In the genomic region with DNA sequence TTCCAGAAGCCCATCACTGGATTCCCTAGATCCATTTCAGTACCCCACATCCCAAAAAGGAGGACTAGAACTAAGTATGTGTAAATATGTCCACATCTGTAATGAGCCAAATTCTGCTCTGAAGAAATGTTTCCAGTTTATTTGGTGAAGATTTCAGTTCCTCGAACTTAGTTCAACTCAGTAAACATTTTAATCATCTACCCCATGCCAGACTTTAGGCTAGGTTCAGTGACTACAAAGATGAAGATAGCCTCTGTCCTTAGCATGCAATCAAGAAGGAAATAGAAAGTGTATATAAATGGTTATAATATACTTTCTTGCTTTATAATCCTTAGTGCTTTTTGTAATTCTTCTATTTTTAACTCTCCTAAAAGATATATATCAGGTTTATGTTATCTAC, we compare ENCODE assay signal across 10 cellular contexts. TPM values are rescaled to one million over a fixed set of nuclear protein-coding genes. Genes with fewer than 3 reads are reported as not detected.
DNase-seq lines count a peak whose midpoint lies in the region; ATAC-seq and TF ChIP-seq lines count a peak whose summit lies in the region.
"Had no signal": no experiment of that assay in that cellular context is flagged by ENCODE, and none has a peak within 500 bp of the region (broad histone marks: within the 10 kb centered on the region; RNA-seq: fewer than 3 reads in every experiment).

No MANE protein-coding gene starts in this region.

- peaks cover 9% of the 10 kb centered on the region for H3K79me2 ChIP-seq in parathyroid adenoma

- ATAC-seq in gastroesophageal sphincter (no peak), upper lobe of left lung (ENCODE audit: low FRiP score in 2 of 2) (no peak), HG02884 (IDR thresholded peaks at IDR 0.05; ENCODE audit: unreplicated experiment) (no peak)
- ATAC-seq: naive thymus-derived CD8-positive, alpha-beta T cell; WTC11 had no signal

- TF ChIP-seq EP300 in gastroesophageal sphincter (IDR thresholded peaks at IDR 0.05) (no peak), upper lobe of left lung (IDR thresholded peaks at IDR 0.05) (no peak)

- peak overlapping the region; percentile 23 for H3K4me2 ChIP-seq in parathyroid adenoma (ENCODE audit: low read length)

- no peak overlapping the region for H2AFZ ChIP-seq in parathyroid adenoma

- H3K9ac ChIP-seq in adipocyte (ENCODE audit: low read length) (peak overlapping the region; percentile 67), parathyroid adenoma (no peak overlapping the region)

- peaks cover 37% of the 10 kb centered on the region for H3K4me1 ChIP-seq in adipocyte (ENCODE audit: control insufficient read depth, insufficient read depth, low read length)
- H3K4me1 ChIP-seq in gastroesophageal sphincter: peaks cover 30 to 90% (median 30%) of the 10 kb centered on the region in 3 donors
- peaks cover 11% of the 10 kb centered on the region for H3K4me1 ChIP-seq in parathyroid adenoma
- peaks cover 24 to 40% (median 27%) of the 10 kb centered on the region in 4 donors for H3K4me1 ChIP-seq in upper lobe of left lung

- peak overlapping the region; percentile 45 for H3K4me3 ChIP-seq in adipocyte (ENCODE audit: low read length)
- no peak overlapping the region for H3K4me3 ChIP-seq in gastroesophageal sphincter
- no peak overlapping the region for H3K4me3 ChIP-seq in parathyroid adenoma (ENCODE audit: low read depth, low read length)
- no peak overlapping the region for H3K4me3 ChIP-seq in upper lobe of left lung

- in situ Hi-C loops in KBM-7 (cut with MboI; ENCODE audit: low pct_unique_long_range_greater_than_20kb, low sequenced_read_pairs): no loop called here

- peaks cover 15% of the 10 kb centered on the region for H3K36me3 ChIP-seq in adipocyte (ENCODE audit: control insufficient read depth, insufficient read depth, low read length, severe bottlenecking)
- H3K36me3 ChIP-seq in gastroesophageal sphincter: no peaks in the 10 kb centered on the region
- no peaks in the 10 kb centered on the region for H3K36me3 ChIP-seq in parathyroid adenoma (ENCODE audit: control insufficient read depth, insufficient read depth, low read length)
- no peaks in the 10 kb centered on the region for H3K36me3 ChIP-seq in upper lobe of left lung

- 0 to 18% methylated on average over 1 of the region's 1 CpG for WGBS in gastroesophageal sphincter (ENCODE audit: low coverage in 1 of 2), 2 donors
- 33 to 44% methylated on average over 1 of the region's 1 CpG for WGBS in upper lobe of left lung, 2 donors

- TF ChIP-seq CTCF in gastroesophageal sphincter (IDR thresholded peaks at IDR 0.05): no peak
- no peak for TF ChIP-seq CTCF in parathyroid adenoma (IDR thresholded peaks at IDR 0.05)
- TF ChIP-seq CTCF in upper lobe of left lung (IDR thresholded peaks at IDR 0.05): no peak

- no peaks in the 10 kb centered on the region for H3K27me3 ChIP-seq in adipocyte (replicated peaks; ENCODE audit: control insufficient read depth, insufficient read depth, low read length)
- no peaks in the 10 kb centered on the region for H3K27me3 ChIP-seq in gastroesophageal sphincter
- H3K27me3 ChIP-seq in parathyroid adenoma (ENCODE audit: control insufficient read depth, insufficient read depth, low read length): no peaks in the 10 kb centered on the region
- no peaks in the 10 kb centered on the region for H3K27me3 ChIP-seq in upper lobe of left lung

- TF ChIP-seq POLR2A in gastroesophageal sphincter (IDR thresholded peaks at IDR 0.05) (no peak), upper lobe of left lung (IDR thresholded peaks at IDR 0.05) (no peak)

- H3K9me3 ChIP-seq in adipocyte (ENCODE audit: control insufficient read depth, low read length): no peaks in the 10 kb centered on the region
- H3K9me3 ChIP-seq in gastroesophageal sphincter: no peaks in the 10 kb centered on the region
- H3K9me3 ChIP-seq in parathyroid adenoma (ENCODE audit: control insufficient read depth, low read length): no peaks in the 10 kb centered on the region
- no peaks in the 10 kb centered on the region for H3K9me3 ChIP-seq in upper lobe of left lung

- H3K27ac ChIP-seq in gastroesophageal sphincter: peak overlapping the region; percentile 83 to 99 (median 89)
- H3K27ac ChIP-seq in parathyroid adenoma: peak overlapping the region; percentile 78
- H3K27ac ChIP-seq in upper lobe of left lung: peak overlapping the region; percentile 67 to 85 (median 72)

- DNase-seq in adipocyte (ENCODE audit: low read depth): no peak
- no peak for DNase-seq in upper lobe of left lung
- DNase-seq in KBM-7: no peak
- DNase-seq in globus pallidus (ENCODE audit: low spot score): no peak
- DNase-seq: naive thymus-derived CD8-positive, alpha-beta T cell; NCI-H526 had no signal

RNA-seq across cellular contexts. Expression of a gene that starts 21.5 kb away (rescaled TPM):
- total RNA-seq in gastroesophageal sphincter: 10 to 100 TPM; 43.8 to 85.4 (median 59.6) TPM
- 10 to 100 TPM; 16.0 to 42.7 (median 28.0) TPM for total RNA-seq in upper lobe of left lung
